Comparison of ENCODE assay signal across 13 cellular contexts in the genomic region with DNA sequence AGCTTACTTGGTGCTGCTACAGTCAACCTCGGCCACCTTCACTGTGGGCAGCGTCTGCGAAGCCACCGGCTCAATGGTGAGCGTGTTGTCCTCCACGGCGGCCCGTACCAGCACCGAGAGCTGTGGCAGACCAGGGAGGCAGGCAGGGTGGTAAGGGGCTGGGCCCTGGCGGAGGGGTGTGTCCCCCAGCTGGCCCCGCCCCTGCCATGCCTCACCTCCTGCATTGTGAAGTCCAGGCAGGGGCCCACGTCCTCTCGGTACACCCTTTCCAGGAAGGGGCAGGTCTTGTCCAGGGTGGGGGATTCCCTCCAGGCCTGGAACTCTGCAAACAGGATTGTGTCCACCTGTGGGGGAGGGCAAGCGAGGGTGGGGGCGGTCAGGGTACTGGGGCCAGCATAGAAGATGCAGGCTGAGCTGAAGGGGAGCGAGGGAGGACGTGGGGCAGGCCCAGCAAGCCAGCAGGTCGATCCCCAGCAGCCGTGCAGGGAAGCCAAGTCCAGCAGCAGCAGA. TPM values are rescaled to one million over a fixed set of nuclear protein-coding genes. Genes with fewer than 3 reads are reported as not detected.
DNase-seq lines count a peak whose midpoint lies in the region; TF ChIP-seq lines count a peak whose summit lies in the region.
"Had no signal": no experiment of that assay in that cellular context is flagged by ENCODE, and none has a peak within 500 bp of the region (broad histone marks: within the 10 kb centered on the region; RNA-seq: fewer than 3 reads in every experiment).

No MANE protein-coding gene starts in this region.

- H3K4me3 ChIP-seq in hepatocyte (no peak overlapping the region), neural progenitor cell (peak overlapping the region; percentile 30), smooth muscle cell (no peak overlapping the region)
- H3K4me3 ChIP-seq: sigmoid colon had no signal

- H3K9me3 ChIP-seq in hepatocyte (ENCODE audit: low read depth) (no peaks in the 10 kb centered on the region), neural progenitor cell (ENCODE audit: low read depth) (no peaks in the 10 kb centered on the region), smooth muscle cell (replicated peaks; ENCODE audit: low read depth) (no peaks in the 10 kb centered on the region)
- H3K9me3 ChIP-seq: sigmoid colon had no signal

- H3K36me3 Mint-ChIP-seq in neural progenitor cell: no peaks in the 10 kb centered on the region

- H3K4me1 Mint-ChIP-seq in neural progenitor cell: peaks cover 15% of the 10 kb centered on the region

- no peaks in the 10 kb centered on the region for H4K20me1 ChIP-seq in hepatocyte (ENCODE audit: insufficient read depth, poor library complexity, severe bottlenecking)
- no peaks in the 10 kb centered on the region for H4K20me1 ChIP-seq in neural progenitor cell (ENCODE audit: low read depth)
- H4K20me1 ChIP-seq in smooth muscle cell (ENCODE audit: low read depth): no peaks in the 10 kb centered on the region

- no peaks in the 10 kb centered on the region for H3K9me3 Mint-ChIP-seq in neural progenitor cell

- peak overlapping the region; percentile 78 for H3K27ac Mint-ChIP-seq in neural progenitor cell

- H3K27ac ChIP-seq in hepatocyte: no peak overlapping the region
- no peak overlapping the region for H3K27ac ChIP-seq in neural progenitor cell
- no peak overlapping the region for H3K27ac ChIP-seq in smooth muscle cell (ENCODE audit: low read depth)
- H3K27ac ChIP-seq: sigmoid colon had no signal

- WGBS in hepatocyte (ENCODE audit: low lambda C conversion rate, missing lambda C conversion rate): 59% methylated on average over 19 of the region's 19 CpGs
- 69% methylated on average over 19 of the region's 19 CpGs for WGBS in smooth muscle cell (ENCODE audit: low lambda C conversion rate)

- H3K79me2 ChIP-seq in hepatocyte (no peaks in the 10 kb centered on the region), neural progenitor cell (ENCODE audit: low read depth) (no peaks in the 10 kb centered on the region), smooth muscle cell (ENCODE audit: low read depth) (no peaks in the 10 kb centered on the region)

- DNase-seq in DMS153 (lab: John Stamatoyannopoulos, UW) (peak; percentile 35), NCI-H146 (lab: John Stamatoyannopoulos, UW) (peak; percentile 60), hepatocyte (ENCODE audit: low spot score) (peak; percentile 68), neural progenitor cell (ENCODE audit: low spot score) (peak; percentile 83), AG08395 (ENCODE audit: low spot score) (no peak), A172 (ENCODE audit: low spot score) (no peak), smooth muscle cell (lab: John Stamatoyannopoulos, UW; ENCODE audit: unreplicated experiment) (no peak)
- DNase-seq: activated effector memory CD4-positive, alpha-beta T cell treated with anti-CD3 and anti-CD28 coated beads, Interleukin-2, amount 50 U/mL, for 16 hours; KG1; mesenchymal stem cell; NCI-H2107; PC-3; sigmoid colon had no signal

- TF ChIP-seq CTCF in hepatocyte (IDR thresholded peaks at IDR 0.05; ENCODE audit: poor library complexity) (no peak), neural progenitor cell (IDR thresholded peaks at IDR 0.05) (no peak), smooth muscle cell (IDR thresholded peaks at IDR 0.05; ENCODE audit: borderline replicate concordance, insufficient read depth, poor library complexity, severe bottlenecking) (no peak)

- peaks cover 3% of the 10 kb centered on the region for H3F3A ChIP-seq in neural progenitor cell (ENCODE audit: low read depth)
- no peaks in the 10 kb centered on the region for H3F3A ChIP-seq in smooth muscle cell (ENCODE audit: low read depth)

- H3K9me2 ChIP-seq in hepatocyte (replicated peaks; ENCODE audit: insufficient read depth): no peaks in the 10 kb centered on the region

- H3K9ac ChIP-seq in neural progenitor cell (no peak overlapping the region), smooth muscle cell (ENCODE audit: low read depth) (no peak overlapping the region)

- H3K27me3 Mint-ChIP-seq in neural progenitor cell (ENCODE audit: insufficient read depth, low read depth): peaks cover 8% of the 10 kb centered on the region

- H3K4me1 ChIP-seq in hepatocyte (ENCODE audit: insufficient read depth): peaks cover 15% of the 10 kb centered on the region
- peaks cover 12% of the 10 kb centered on the region for H3K4me1 ChIP-seq in neural progenitor cell
- H3K4me1 ChIP-seq in smooth muscle cell (ENCODE audit: low read depth): peaks cover 3% of the 10 kb centered on the region

- H2AFZ ChIP-seq in hepatocyte: no peak overlapping the region
- peak overlapping the region; percentile 81 for H2AFZ ChIP-seq in neural progenitor cell (replicated peaks)
- no peak overlapping the region for H2AFZ ChIP-seq in smooth muscle cell (ENCODE audit: low read depth)

- H3K27me3 ChIP-seq in hepatocyte (no peaks in the 10 kb centered on the region), neural progenitor cell (no peaks in the 10 kb centered on the region), smooth muscle cell (ENCODE audit: low read depth) (no peaks in the 10 kb centered on the region)
- H3K27me3 ChIP-seq: sigmoid colon had no signal

- H3K36me3 ChIP-seq in hepatocyte (replicated peaks; ENCODE audit: insufficient read depth, low read depth): no peaks in the 10 kb centered on the region
- no peaks in the 10 kb centered on the region for H3K36me3 ChIP-seq in neural progenitor cell
- no peaks in the 10 kb centered on the region for H3K36me3 ChIP-seq in smooth muscle cell (ENCODE audit: low read depth)

- no peak overlapping the region for H3K4me3 Mint-ChIP-seq in neural progenitor cell

- no peak overlapping the region for H3K4me2 ChIP-seq in hepatocyte
- peak overlapping the region; percentile 76 for H3K4me2 ChIP-seq in neural progenitor cell
- H3K4me2 ChIP-seq in smooth muscle cell: no peak overlapping the region

RNA-seq across cellular contexts. Expression of a gene that starts 12.8 kb away (rescaled TPM):
- 9.1 and 10.8 TPM in 2 replicates for total RNA-seq in hepatocyte
- polyA plus RNA-seq in hepatocyte: 15.4 and 18.6 TPM in 2 replicates
- 1.4 TPM in 2 replicates for total RNA-seq in neural progenitor cell (ENCODE audit: low replicate concordance)
- 2.4 and 8.5 TPM in 2 replicates for total RNA-seq in A172 (2014; rRNA removed; shearing (Covaris generic))
- 4.8 and 4.9 TPM in 2 replicates for total RNA-seq in smooth muscle cell
- 9.8 and 11.6 TPM in 2 replicates for polyA plus RNA-seq in smooth muscle cell

RNA-seq across cellular contexts. Expression of a gene that starts 13.2 kb away (rescaled TPM):
- 19.4 and 25.0 TPM in 2 replicates for total RNA-seq in hepatocyte
- 36.0 and 37.0 TPM in 2 replicates for polyA plus RNA-seq in hepatocyte
- 10.1 and 28.7 TPM in 2 replicates for total RNA-seq in neural progenitor cell (ENCODE audit: low replicate concordance)
- total RNA-seq in A172 (2014; rRNA removed; shearing (Covaris generic)): 139 and 190 TPM in 2 replicates
- total RNA-seq in smooth muscle cell: 6.7 and 8.9 TPM in 2 replicates
- polyA plus RNA-seq in smooth muscle cell: 13.8 and 28.9 TPM in 2 replicates

RNA-seq across cellular contexts. Expression of a gene that starts 45.6 kb away (rescaled TPM):
- total RNA-seq in hepatocyte (3.5 and 4.7 TPM in 2 replicates), neural progenitor cell (ENCODE audit: low replicate concordance) (0.15 TPM in 1 of 2 replicates, not detected in the other), smooth muscle cell (2.4 and 2.6 TPM in 2 replicates)
- polyA plus RNA-seq in hepatocyte (5.7 and 6.9 TPM in 2 replicates), smooth muscle cell (1.6 and 2.8 TPM in 2 replicates)
- 0.79 and 1.00 TPM in 2 replicates for total RNA-seq in A172 (2014; rRNA removed; shearing (Covaris generic))

Comparison
In these comparisons a context has a peak if more than half of its experiments do, and no peak if none do; other contexts are left out.
1. DNase-seq: peak in DMS153 (single experiment), NCI-H146 (single experiment), hepatocyte (single experiment) and neural progenitor cell (single experiment); none in AG08395 (single experiment), A172 (single experiment) and smooth muscle cell (single experiment).